1 cellular context compared by ENCODE assay signal in the genomic region with DNA sequence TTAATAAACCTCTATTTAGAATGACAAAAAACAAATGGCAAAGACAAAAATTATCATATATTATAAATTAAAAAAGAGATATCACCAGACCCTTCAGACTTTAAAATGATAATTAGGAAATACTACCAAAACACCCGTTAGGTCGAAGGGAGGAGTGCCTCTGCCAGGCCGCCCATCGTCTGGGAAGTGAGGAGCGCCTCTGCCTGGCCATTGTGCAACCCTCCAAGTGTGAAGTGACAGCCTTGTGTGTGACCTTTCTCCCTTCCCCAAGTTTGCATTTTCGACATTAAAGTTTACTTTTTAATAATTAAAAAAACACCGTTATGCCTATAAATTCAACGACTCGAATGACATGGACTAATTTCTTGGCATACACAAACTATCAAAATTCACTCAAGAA.
A peak's percentile ranks its signal among the peaks of the same experiment; 100 is the strongest.
TF ChIP-seq lines count a peak whose summit lies in the region.

No MANE protein-coding gene starts in this region.

TF ChIP-seq in HepG2, 621 proteins besides CTCF, POLR2A, EP300 and RAD21 (continued from another document and continues in another):
- TF ChIP-seq, protein P1, sequence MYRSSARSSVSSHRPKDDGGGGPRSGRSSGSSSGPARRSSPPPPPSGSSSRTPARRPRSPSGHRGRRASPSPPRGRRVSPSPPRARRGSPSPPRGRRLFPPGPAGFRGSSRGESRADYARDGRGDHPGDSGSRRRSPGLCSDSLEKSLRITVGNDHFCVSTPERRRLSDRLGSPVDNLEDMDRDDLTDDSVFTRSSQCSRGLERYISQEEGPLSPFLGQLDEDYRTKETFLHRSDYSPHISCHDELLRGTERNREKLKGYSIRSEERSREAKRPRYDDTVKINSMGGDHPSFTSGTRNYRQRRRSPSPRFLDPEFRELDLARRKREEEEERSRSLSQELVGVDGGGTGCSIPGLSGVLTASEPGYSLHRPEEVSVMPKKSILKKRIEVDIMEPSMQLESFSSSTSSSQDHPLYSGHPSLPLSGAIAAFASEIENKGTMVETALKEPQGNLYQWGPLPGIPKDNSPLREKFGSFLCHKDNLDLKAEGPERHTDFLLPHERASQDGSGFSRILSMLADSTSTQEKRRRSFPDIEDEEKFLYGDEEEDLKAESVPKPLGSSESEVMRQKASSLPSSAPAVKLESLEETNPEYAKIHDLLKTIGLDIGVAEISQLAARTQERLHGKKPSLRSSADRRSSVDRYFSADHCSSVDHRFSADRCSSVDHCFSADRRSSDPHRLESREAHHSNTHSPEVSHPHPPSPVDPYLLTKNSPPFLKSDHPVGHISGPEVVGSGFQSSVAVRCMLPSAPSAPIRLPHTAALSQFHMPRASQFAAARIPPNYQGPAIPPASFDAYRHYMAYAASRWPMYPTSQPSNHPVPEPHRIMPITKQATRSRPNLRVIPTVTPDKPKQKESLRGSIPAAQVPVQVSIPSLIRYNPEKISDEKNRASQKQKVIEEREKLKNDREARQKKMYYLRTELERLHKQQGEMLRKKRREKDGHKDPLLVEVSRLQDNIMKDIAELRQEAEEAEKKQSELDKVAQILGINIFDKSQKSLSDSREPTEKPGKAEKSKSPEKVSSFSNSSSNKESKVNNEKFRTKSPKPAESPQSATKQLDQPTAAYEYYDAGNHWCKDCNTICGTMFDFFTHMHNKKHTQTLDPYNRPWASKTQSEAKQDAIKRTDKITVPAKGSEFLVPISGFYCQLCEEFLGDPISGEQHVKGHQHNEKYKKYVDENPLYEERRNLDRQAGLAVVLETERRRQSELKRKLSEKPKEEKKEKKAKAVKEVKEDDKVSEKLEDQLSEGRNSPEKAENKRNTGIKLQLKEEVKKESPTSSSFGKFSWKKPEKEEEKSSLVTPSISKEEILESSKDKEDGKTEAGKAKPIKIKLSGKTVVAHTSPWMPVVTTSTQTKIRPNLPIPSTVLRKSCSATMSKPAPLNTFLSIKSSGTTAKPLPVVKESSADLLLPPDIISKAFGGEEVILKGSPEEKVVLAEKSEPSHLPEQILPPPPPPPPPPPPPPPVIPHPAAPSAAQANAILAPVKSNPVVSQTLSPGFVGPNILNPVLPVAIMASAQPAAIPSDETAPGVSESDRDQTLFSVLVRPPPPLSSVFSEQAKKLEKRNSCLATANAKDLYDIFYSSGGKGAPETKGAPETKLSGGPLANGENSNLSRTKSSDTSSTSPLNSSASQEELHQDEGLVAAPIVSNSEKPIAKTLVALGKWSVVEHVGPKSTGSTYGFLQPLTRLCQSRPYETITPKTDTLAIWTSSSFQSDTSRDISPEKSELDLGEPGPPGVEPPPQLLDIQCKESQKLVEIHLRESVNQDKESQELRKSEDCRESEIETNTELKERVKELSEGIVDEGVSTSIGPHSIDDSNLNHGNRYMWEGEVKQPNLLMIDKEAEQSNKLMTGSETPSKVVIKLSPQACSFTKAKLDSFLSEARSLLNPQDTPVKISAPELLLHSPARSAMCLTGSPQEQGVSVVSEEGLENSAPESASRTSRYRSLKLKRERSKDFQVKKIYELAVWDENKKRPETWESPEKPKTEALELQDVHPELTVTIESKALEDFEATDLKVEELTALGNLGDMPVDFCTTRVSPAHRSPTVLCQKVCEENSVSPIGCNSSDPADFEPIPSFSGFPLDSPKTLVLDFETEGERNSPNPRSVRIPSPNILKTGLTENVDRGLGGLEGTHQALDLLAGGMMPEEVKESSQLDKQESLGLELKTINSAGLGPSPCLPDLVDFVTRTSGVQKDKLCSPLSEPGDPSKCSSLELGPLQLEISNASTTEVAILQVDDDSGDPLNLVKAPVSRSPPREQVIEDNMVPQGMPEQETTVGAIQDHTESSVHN (CRISPR knock-in tag; IDR thresholded peaks at IDR 0.05), result no peak
- TF ChIP-seq YY1 (IDR thresholded peaks at IDR 0.05; ENCODE audit: insufficient read depth, insufficient replicate concordance, low read depth, low read length), result no peak
- TF ChIP-seq, protein P2, sequence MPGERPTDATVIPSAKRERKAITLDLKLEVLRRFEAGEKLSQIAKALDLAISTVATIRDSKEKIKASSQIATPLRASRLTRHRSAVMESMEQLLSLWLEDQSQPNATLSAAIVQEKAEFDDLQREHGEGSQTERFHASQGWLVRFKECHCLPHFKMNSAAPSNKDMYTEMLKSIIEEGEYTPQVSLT (CRISPR knock-in tag; IDR thresholded peaks at IDR 0.05; ENCODE audit: borderline replicate concordance, low read depth), result no peak
- TF ChIP-seq MYPOP (CRISPR knock-in tag; IDR thresholded peaks at IDR 0.05), result no peak
- TF ChIP-seq RARA (CRISPR knock-in tag; IDR thresholded peaks at IDR 0.05), result no peak
- TF ChIP-seq SP1 (IDR thresholded peaks at IDR 0.05), result no peak
- no peak for TF ChIP-seq SP1 (CRISPR knock-in tag; IDR thresholded peaks at IDR 0.05)
- no peak for TF ChIP-seq PRPF4 (IDR thresholded peaks at IDR 0.05; ENCODE audit: low read depth, low read length, poor library complexity, severe bottlenecking)
- no peak for TF ChIP-seq ZNF30 (CRISPR knock-in tag; IDR thresholded peaks at IDR 0.05)
- no peak for TF ChIP-seq MTF1 (CRISPR knock-in tag; IDR thresholded peaks at IDR 0.05)
- TF ChIP-seq ZNF530 (CRISPR knock-in tag; IDR thresholded peaks at IDR 0.05; ENCODE audit: low read depth), result no peak
- TF ChIP-seq, protein P3, sequence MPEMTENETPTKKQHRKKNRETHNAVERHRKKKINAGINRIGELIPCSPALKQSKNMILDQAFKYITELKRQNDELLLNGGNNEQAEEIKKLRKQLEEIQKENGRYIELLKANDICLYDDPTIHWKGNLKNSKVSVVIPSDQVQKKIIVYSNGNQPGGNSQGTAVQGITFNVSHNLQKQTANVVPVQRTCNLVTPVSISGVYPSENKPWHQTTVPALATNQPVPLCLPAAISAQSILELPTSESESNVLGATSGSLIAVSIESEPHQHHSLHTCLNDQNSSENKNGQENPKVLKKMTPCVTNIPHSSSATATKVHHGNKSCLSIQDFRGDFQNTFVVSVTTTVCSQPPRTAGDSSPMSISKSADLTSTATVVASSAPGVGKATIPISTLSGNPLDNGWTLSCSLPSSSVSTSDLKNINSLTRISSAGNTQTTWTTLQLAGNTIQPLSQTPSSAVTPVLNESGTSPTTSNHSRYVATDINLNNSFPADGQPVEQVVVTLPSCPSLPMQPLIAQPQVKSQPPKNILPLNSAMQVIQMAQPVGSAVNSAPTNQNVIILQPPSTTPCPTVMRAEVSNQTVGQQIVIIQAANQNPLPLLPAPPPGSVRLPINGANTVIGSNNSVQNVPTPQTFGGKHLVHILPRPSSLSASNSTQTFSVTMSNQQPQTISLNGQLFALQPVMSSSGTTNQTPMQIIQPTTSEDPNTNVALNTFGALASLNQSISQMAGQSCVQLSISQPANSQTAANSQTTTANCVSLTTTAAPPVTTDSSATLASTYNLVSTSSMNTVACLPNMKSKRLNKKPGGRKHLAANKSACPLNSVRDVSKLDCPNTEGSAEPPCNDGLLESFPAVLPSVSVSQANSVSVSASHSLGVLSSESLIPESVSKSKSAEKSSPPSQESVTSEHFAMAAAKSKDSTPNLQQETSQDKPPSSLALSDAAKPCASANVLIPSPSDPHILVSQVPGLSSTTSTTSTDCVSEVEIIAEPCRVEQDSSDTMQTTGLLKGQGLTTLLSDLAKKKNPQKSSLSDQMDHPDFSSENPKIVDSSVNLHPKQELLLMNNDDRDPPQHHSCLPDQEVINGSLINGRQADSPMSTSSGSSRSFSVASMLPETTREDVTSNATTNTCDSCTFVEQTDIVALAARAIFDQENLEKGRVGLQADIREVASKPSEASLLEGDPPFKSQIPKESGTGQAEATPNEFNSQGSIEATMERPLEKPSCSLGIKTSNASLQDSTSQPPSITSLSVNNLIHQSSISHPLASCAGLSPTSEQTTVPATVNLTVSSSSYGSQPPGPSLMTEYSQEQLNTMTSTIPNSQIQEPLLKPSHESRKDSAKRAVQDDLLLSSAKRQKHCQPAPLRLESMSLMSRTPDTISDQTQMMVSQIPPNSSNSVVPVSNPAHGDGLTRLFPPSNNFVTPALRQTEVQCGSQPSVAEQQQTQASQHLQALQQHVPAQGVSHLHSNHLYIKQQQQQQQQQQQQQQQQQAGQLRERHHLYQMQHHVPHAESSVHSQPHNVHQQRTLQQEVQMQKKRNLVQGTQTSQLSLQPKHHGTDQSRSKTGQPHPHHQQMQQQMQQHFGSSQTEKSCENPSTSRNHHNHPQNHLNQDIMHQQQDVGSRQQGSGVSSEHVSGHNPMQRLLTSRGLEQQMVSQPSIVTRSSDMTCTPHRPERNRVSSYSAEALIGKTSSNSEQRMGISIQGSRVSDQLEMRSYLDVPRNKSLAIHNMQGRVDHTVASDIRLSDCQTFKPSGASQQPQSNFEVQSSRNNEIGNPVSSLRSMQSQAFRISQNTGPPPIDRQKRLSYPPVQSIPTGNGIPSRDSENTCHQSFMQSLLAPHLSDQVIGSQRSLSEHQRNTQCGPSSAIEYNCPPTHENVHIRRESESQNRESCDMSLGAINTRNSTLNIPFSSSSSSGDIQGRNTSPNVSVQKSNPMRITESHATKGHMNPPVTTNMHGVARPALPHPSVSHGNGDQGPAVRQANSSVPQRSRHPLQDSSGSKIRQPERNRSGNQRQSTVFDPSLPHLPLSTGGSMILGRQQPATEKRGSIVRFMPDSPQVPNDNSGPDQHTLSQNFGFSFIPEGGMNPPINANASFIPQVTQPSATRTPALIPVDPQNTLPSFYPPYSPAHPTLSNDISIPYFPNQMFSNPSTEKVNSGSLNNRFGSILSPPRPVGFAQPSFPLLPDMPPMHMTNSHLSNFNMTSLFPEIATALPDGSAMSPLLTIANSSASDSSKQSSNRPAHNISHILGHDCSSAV (CRISPR knock-in tag; IDR thresholded peaks at IDR 0.05; ENCODE audit: borderline replicate concordance), result no peak
- TF ChIP-seq SMC3 (IDR thresholded peaks at IDR 0.05; ENCODE audit: low read length), result peak; percentile 19; the same call in 1 of the 2 replicates
- TF ChIP-seq, protein P4, sequence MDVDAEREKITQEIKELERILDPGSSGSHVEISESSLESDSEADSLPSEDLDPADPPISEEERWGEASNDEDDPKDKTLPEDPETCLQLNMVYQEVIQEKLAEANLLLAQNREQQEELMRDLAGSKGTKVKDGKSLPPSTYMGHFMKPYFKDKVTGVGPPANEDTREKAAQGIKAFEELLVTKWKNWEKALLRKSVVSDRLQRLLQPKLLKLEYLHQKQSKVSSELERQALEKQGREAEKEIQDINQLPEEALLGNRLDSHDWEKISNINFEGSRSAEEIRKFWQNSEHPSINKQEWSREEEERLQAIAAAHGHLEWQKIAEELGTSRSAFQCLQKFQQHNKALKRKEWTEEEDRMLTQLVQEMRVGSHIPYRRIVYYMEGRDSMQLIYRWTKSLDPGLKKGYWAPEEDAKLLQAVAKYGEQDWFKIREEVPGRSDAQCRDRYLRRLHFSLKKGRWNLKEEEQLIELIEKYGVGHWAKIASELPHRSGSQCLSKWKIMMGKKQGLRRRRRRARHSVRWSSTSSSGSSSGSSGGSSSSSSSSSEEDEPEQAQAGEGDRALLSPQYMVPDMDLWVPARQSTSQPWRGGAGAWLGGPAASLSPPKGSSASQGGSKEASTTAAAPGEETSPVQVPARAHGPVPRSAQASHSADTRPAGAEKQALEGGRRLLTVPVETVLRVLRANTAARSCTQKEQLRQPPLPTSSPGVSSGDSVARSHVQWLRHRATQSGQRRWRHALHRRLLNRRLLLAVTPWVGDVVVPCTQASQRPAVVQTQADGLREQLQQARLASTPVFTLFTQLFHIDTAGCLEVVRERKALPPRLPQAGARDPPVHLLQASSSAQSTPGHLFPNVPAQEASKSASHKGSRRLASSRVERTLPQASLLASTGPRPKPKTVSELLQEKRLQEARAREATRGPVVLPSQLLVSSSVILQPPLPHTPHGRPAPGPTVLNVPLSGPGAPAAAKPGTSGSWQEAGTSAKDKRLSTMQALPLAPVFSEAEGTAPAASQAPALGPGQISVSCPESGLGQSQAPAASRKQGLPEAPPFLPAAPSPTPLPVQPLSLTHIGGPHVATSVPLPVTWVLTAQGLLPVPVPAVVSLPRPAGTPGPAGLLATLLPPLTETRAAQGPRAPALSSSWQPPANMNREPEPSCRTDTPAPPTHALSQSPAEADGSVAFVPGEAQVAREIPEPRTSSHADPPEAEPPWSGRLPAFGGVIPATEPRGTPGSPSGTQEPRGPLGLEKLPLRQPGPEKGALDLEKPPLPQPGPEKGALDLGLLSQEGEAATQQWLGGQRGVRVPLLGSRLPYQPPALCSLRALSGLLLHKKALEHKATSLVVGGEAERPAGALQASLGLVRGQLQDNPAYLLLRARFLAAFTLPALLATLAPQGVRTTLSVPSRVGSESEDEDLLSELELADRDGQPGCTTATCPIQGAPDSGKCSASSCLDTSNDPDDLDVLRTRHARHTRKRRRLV (CRISPR knock-in tag; IDR thresholded peaks at IDR 0.05), result no peak
- TF ChIP-seq, protein P5, sequence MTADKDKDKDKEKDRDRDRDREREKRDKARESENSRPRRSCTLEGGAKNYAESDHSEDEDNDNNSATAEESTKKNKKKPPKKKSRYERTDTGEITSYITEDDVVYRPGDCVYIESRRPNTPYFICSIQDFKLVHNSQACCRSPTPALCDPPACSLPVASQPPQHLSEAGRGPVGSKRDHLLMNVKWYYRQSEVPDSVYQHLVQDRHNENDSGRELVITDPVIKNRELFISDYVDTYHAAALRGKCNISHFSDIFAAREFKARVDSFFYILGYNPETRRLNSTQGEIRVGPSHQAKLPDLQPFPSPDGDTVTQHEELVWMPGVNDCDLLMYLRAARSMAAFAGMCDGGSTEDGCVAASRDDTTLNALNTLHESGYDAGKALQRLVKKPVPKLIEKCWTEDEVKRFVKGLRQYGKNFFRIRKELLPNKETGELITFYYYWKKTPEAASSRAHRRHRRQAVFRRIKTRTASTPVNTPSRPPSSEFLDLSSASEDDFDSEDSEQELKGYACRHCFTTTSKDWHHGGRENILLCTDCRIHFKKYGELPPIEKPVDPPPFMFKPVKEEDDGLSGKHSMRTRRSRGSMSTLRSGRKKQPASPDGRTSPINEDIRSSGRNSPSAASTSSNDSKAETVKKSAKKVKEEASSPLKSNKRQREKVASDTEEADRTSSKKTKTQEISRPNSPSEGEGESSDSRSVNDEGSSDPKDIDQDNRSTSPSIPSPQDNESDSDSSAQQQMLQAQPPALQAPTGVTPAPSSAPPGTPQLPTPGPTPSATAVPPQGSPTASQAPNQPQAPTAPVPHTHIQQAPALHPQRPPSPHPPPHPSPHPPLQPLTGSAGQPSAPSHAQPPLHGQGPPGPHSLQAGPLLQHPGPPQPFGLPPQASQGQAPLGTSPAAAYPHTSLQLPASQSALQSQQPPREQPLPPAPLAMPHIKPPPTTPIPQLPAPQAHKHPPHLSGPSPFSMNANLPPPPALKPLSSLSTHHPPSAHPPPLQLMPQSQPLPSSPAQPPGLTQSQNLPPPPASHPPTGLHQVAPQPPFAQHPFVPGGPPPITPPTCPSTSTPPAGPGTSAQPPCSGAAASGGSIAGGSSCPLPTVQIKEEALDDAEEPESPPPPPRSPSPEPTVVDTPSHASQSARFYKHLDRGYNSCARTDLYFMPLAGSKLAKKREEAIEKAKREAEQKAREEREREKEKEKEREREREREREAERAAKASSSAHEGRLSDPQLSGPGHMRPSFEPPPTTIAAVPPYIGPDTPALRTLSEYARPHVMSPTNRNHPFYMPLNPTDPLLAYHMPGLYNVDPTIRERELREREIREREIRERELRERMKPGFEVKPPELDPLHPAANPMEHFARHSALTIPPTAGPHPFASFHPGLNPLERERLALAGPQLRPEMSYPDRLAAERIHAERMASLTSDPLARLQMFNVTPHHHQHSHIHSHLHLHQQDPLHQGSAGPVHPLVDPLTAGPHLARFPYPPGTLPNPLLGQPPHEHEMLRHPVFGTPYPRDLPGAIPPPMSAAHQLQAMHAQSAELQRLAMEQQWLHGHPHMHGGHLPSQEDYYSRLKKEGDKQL (CRISPR knock-in tag; IDR thresholded peaks at IDR 0.05; ENCODE audit: low read depth), result no peak
- TF ChIP-seq STAG1 (CRISPR knock-in tag; IDR thresholded peaks at IDR 0.05), result peak; percentile 77
- peak; percentile 78; the same call in 1 of the 2 replicates for TF ChIP-seq CEBPB (IDR thresholded peaks at IDR 0.05; ENCODE audit: borderline replicate concordance, low read depth, low read length)
- TF ChIP-seq MYC (CRISPR knock-in tag; IDR thresholded peaks at IDR 0.05; ENCODE audit: borderline replicate concordance), result no peak
